In the genomic region with DNA sequence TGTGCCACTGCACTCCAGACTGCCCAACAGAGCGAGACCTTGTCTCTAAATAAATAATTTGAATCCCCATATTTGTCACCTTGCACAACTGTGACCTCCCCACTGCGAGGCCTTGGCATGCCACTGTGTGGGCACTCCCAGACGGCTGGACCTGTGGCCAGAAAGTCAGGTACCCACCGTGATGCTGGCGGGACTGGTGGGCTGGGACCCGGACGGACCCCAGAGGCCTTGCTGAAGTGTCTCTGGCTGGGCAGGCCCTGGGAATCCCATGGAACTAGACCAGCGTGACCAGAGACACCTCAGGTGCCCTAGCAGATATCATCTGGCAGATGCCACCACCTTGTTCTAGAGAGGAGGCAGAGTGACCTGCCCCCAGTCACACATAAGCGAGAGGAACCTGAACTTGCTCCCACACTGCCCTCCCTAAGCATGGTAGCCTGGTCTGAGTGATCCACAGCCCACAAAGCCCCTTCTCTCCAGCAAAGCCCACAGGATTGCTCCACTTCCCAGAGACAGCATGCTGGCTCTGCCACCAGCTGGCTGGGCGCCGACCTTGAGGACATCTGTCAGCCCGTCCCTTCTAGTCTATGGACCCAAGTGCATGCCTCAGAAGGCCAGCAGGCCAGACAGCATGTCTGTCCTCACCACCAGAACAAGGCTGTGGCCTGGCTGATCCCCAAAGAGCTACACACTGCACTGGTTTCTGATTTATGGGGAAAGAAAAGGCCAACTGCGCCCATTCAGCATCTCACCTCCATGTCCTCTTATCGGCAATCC, we compare ENCODE assay signal across 23 cellular contexts. TPM values are rescaled to one million over a fixed set of nuclear protein-coding genes. Genes with fewer than 3 reads are reported as not detected.
DNase-seq lines count a peak whose midpoint lies in the region; FAIRE-seq and TF ChIP-seq lines count a peak whose summit lies in the region.
"Had no signal": no experiment of that assay in that cellular context is flagged by ENCODE, and none has a peak within 500 bp of the region (broad histone marks: within the 10 kb centered on the region; RNA-seq: fewer than 3 reads in every experiment).

No MANE protein-coding gene starts in this region.

- H4K20me1 ChIP-seq in H1 (replicated peaks in 1 of 2; ENCODE audit: control insufficient read depth in 1 of 2, insufficient read depth in 2 of 2, low read length in 2 of 2), result peaks cover 15 to 20% of the 10 kb centered on the region in 2 experiments

- peaks cover 2 to 12% (median 8%) of the 10 kb centered on the region in 4 experiments; a peak in 5 of 7 replicates for H3K4me1 ChIP-seq in H1 (replicated peaks in 1 of 4; ENCODE audit: control insufficient read depth in 3 of 4, insufficient read depth in 4 of 4, low read length in 3 of 4)
- H3K4me1 ChIP-seq in spleen, result peaks cover 9 to 25% (median 15%) of the 10 kb centered on the region in 6 donors

- H3K4me3 ChIP-seq in H1 (ENCODE audit: extremely low read depth in 1 of 4, insufficient read depth in 2 of 4, low read depth in 3 of 4, low read length in 4 of 4) (no peak overlapping the region), spleen (no peak overlapping the region)
- H3K4me3 ChIP-seq: coronary artery, Peyer's patch, tibial artery had no signal

- no peaks in the 10 kb centered on the region for H3K79me1 ChIP-seq in H1 (ENCODE audit: low read depth, low read length)

- POLR2A ChIA-PET in H1 (lab: Charles Lee; ENCODE audit: partially characterized antibody), result no interaction called here

- no peak overlapping the region for H2AK5ac ChIP-seq in H1 (ENCODE audit: low read depth, low read length)

- TF ChIP-seq POLR2A in H1 (IDR thresholded peaks at IDR 0.05; ENCODE audit: control extremely low read depth in 1 of 2, low read depth in 2 of 2, low read length in 2 of 2), result no peak
- no peak for TF ChIP-seq POLR2A in spleen (IDR thresholded peaks at IDR 0.05)

- CTCF ChIA-PET in H1 (lab: Charles Lee; ENCODE audit: partially characterized antibody), result interaction anchor here (1.3 kb wide), 1 partner anchor 29 kb away, joined by 3 read pairs; no protein-coding TSS in a partner anchor

- H4K8ac ChIP-seq in H1 (ENCODE audit: extremely low read depth, insufficient read depth, low read length), result peak overlapping the region; percentile 86

- H2BK15ac ChIP-seq in H1 (ENCODE audit: low read length), result no peak overlapping the region

- TF ChIP-seq CTCF in H1 (IDR thresholded peaks at IDR 0.05; ENCODE audit: control extremely low read depth in 1 of 3, insufficient read depth in 1 of 3, low read depth in 1 of 3, low read length in 3 of 3) (no peak), spleen (IDR thresholded peaks at IDR 0.05 in 8 of 11, conservative IDR thresholded peaks at IDR 0.05 in 3 of 11) (no peak)

- no peak overlapping the region for H2BK20ac ChIP-seq in H1 (ENCODE audit: low read length)

- H3K14ac ChIP-seq in H1 (ENCODE audit: insufficient read length), result no peak overlapping the region

- H2AFZ ChIP-seq in H1 (ENCODE audit: low read length), result no peak overlapping the region

- no peak overlapping the region for H3K9ac ChIP-seq in H1 (replicated peaks in 1 of 4; ENCODE audit: extremely low read depth in 1 of 4, low read depth in 3 of 4, low read length in 3 of 4)

- DNase-seq in NCI-H82 (lab: John Stamatoyannopoulos, UW), result peak; percentile 72
- no peak for DNase-seq in NCI-H82 treated with DMSO at 0.1 percent for 48 hours (lab: John Stamatoyannopoulos, UW; ENCODE audit: unreplicated experiment)
- no peak for DNase-seq in H1 (ENCODE audit: low read depth in 1 of 2, low spot score in 2 of 2)
- peak; percentile 41 for DNase-seq in midbrain (lab: John Stamatoyannopoulos, UW)
- DNase-seq in spleen, result peak; percentile 68
- no peak for DNase-seq in NCI-H1417 treated with DMSO at 0.1 percent for 48 hours (lab: John Stamatoyannopoulos, UW)
- no peak for DNase-seq in DMS53 (lab: John Stamatoyannopoulos, UW)
- no peak for DNase-seq in NCI-H1694 (lab: John Stamatoyannopoulos, UW)
- DNase-seq: 8988T; activated CD4-positive, alpha-beta T cell treated with anti-CD3 and anti-CD28 coated beads, Interleukin-2, amount 50 U/mL, for 1 hour; activated gamma-delta T cell; CD8-positive, alpha-beta memory T cell; DND-41; endodermal cell; NCI-H2029 treated with DMSO at 0.1 percent for 48 hours; Peyer's patch; stimulated activated CD4-positive, alpha-beta T cell treated with anti-CD3 and anti-CD28 coated beads, Interleukin-4, amount 100 ng/mL, for 1 hour; stimulated activated naive CD4-positive, alpha-beta T cell treated with Interleukin-2 at 50 U/mL for 16 hours; tibial artery had no signal

- H3K23me2 ChIP-seq in H1 (ENCODE audit: low read depth, low read length), result no peaks in the 10 kb centered on the region

- peaks cover 0 to 10% (median 0%) of the 10 kb centered on the region in 4 experiments; a peak in 2 of 7 replicates for H3K27me3 ChIP-seq in H1 (replicated peaks in 1 of 4; ENCODE audit: control insufficient read depth in 3 of 4, extremely low read depth in 1 of 4, insufficient read depth in 3 of 4, low read length in 3 of 4)
- no peaks in the 10 kb centered on the region for H3K27me3 ChIP-seq in spleen (replicated peaks in 1 of 7)
- H3K27me3 ChIP-seq: Peyer's patch, tibial artery had no signal

- intact Hi-C loops in spleen (cut with DNase I; ENCODE audit: low total_unique reads), result no loop called here

- WGBS in H1 (ENCODE audit: extremely low coverage in 1 of 2, insufficient coverage in 1 of 2, insufficient read length in 1 of 2, insufficient replicate concordance in 2 of 2, low coverage in 1 of 2, low lambda C conversion rate in 2 of 2, missing lambda C conversion rate in 1 of 2), 2 experiments, result 92% methylated on average over 14 of the region's 14 CpGs; no CpG with 5 or more reads in 1 of the 2 experiments
- 82 to 95% (median 91%) methylated on average over 9 to 14 of the region's 14 CpGs for WGBS in spleen, 5 donors

- TF ChIP-seq EP300 in H1 (IDR thresholded peaks at IDR 0.05; ENCODE audit: borderline replicate concordance in 1 of 2, low read depth in 2 of 2, low read length in 2 of 2), result no peak

- H3K4ac ChIP-seq in H1 (replicated peaks; ENCODE audit: insufficient read length, low read depth, low read length), result no peak overlapping the region

- H3K36me3 ChIP-seq in H1 (ENCODE audit: control insufficient read depth in 2 of 4, insufficient read depth in 4 of 4, low read length in 3 of 4) (0 out of 8 replicates have a peak, but pooled peaks cover 0 to 3% (median 0%) of the 10 kb centered on the region in 4 experiments), spleen (no peaks in the 10 kb centered on the region)
- H3K36me3 ChIP-seq: Peyer's patch, tibial artery had no signal

- no peak overlapping the region for H2BK5ac ChIP-seq in H1 (ENCODE audit: low read depth, low read length)

- no peak overlapping the region for H3K18ac ChIP-seq in H1 (ENCODE audit: extremely low read depth, low read length)

- no peak overlapping the region for H4K5ac ChIP-seq in H1 (ENCODE audit: insufficient read length, low read depth, low read length)

- H3K27ac ChIP-seq in H1 (ENCODE audit: low read depth, low read length) (no peak overlapping the region), spleen (no peak overlapping the region)
- H3K27ac ChIP-seq: coronary artery, Peyer's patch, tibial artery had no signal

- TF ChIP-seq RAD21 in H1 (IDR thresholded peaks at IDR 0.05 in 1 of 2, conservative IDR thresholded peaks at IDR 0.05 in 1 of 2; ENCODE audit: low read depth in 2 of 2, low read length in 2 of 2), result no peak

- H3K9me3 ChIP-seq in H1 (ENCODE audit: insufficient read depth in 2 of 2, low read depth in 1 of 2, low read length in 1 of 2) (no peaks in the 10 kb centered on the region), spleen (no peaks in the 10 kb centered on the region)
- H3K9me3 ChIP-seq: Peyer's patch, tibial artery had no signal

- H2BK12ac ChIP-seq in H1 (ENCODE audit: low read depth, low read length), result no peak overlapping the region

- H3K4me2 ChIP-seq in H1 (ENCODE audit: insufficient read depth in 1 of 2, low read depth in 2 of 2, low read length in 2 of 2), result no peak overlapping the region

- H3K79me2 ChIP-seq in H1 (ENCODE audit: control insufficient read depth in 1 of 2, insufficient read depth in 2 of 2, low read length in 2 of 2), result no peaks in the 10 kb centered on the region; a peak in 1 of 4 replicates

- H2BK120ac ChIP-seq in H1 (replicated peaks; ENCODE audit: low read depth, low read length), result no peak overlapping the region

- H4K91ac ChIP-seq in H1 (replicated peaks; ENCODE audit: insufficient read length, low read length), result no peak overlapping the region

- H3K23ac ChIP-seq in H1 (ENCODE audit: insufficient read length), result no peak overlapping the region

- H3K56ac ChIP-seq in H1 (replicated peaks; ENCODE audit: insufficient read length, low read depth, low read length), result no peak overlapping the region

- FAIRE-seq in H1 (lab: Jason Lieb, UNC), result no peak
- FAIRE-seq: GM12891, GM19239, HTR-8/SVneo had no signal

RNA-seq across cellular contexts. Expression of gene MACROD1, which starts 9.5 kb away (rescaled TPM):
- 19.5 and 19.6 TPM in 2 replicates for total RNA-seq in H1 (2021; fragmentation: NEBNext Ultra II Directional; extraction: Animal tissue kit (Norgen Biotek cat#: 25700))
- polyA plus RNA-seq in H1 (2011; rRNA removed), result 34.1 and 107 TPM in 2 replicates
- 32.4 TPM for polyA plus RNA-seq in H1 (2011; cell fraction: cytosol; rRNA removed)
- 76.9 TPM for polyA plus RNA-seq in H1 (2011; cell fraction: nucleus; rRNA removed)
- polyA plus RNA-seq in H1 (2012, experiment 1 of 2), result 11.6 to 26.0 TPM (median 19.7 TPM) in 4 replicates
- 38.9 TPM for polyA plus RNA-seq in H1 (2012, experiment 2 of 2)
- polyA plus RNA-seq in H1 (2013, experiment 1 of 2), result 15.5 TPM
- polyA plus RNA-seq in H1 (2013, experiment 2 of 2), result 18.0 TPM
- 1.8 and 2.5 TPM in 2 replicates for polyA minus RNA-seq in H1 (2011; rRNA and poly(A)+ RNA removed)
- polyA minus RNA-seq in H1 (2011; cell fraction: cytosol; rRNA and poly(A)+ RNA removed), result 21.4 TPM
- 16.9 TPM for polyA minus RNA-seq in H1 (2011; cell fraction: nucleus; rRNA and poly(A)+ RNA removed)
- total RNA-seq in spleen, result 10 to 100 TPM in 1 of 7 donors, 1 to 10 TPM in 6; 5.1 to 10.6 (median 7.3) TPM
- 10 to 100 TPM in 2 of 3 donors, 1 to 10 TPM in 1; 7.0 to 20.3 (median 17.6) TPM for polyA plus RNA-seq in spleen

RNA-seq across cellular contexts. Expression of gene STIP1, which starts 29.5 kb away (rescaled TPM):
- total RNA-seq in H1 (2021; fragmentation: NEBNext Ultra II Directional; extraction: Animal tissue kit (Norgen Biotek cat#: 25700)), result 316 and 329 TPM in 2 replicates
- polyA plus RNA-seq in H1 (2011; rRNA removed) (140 and 151 TPM in 2 replicates), spleen (10 to 100 TPM; 30.1 to 68.4 (median 38.8) TPM)
- polyA plus RNA-seq in H1 (2011; cell fraction: cytosol; rRNA removed), result 252 TPM
- polyA plus RNA-seq in H1 (2011; cell fraction: nucleus; rRNA removed), result 221 TPM
- 305 to 468 TPM (median 341 TPM) in 4 replicates for polyA plus RNA-seq in H1 (2012, experiment 1 of 2)
- polyA plus RNA-seq in H1 (2012, experiment 2 of 2), result 185 TPM
- 190 TPM for polyA plus RNA-seq in H1 (2013, experiment 1 of 2)
- polyA plus RNA-seq in H1 (2013, experiment 2 of 2), result 182 TPM
- 373 and 434 TPM in 2 replicates for polyA minus RNA-seq in H1 (2011; rRNA and poly(A)+ RNA removed)
- polyA minus RNA-seq in H1 (2011; cell fraction: cytosol; rRNA and poly(A)+ RNA removed), result 164 TPM
- polyA minus RNA-seq in H1 (2011; cell fraction: nucleus; rRNA and poly(A)+ RNA removed), result 201 TPM
- 100 to 1,000 TPM in 2 of 7 donors, 10 to 100 TPM in 5; 61.2 to 111 (median 88.2) TPM for total RNA-seq in spleen

RNA-seq across cellular contexts. Expression of gene FERMT3, which starts 50.1 kb away (rescaled TPM):
- total RNA-seq in H1 (2021; fragmentation: NEBNext Ultra II Directional; extraction: Animal tissue kit (Norgen Biotek cat#: 25700)), result 1.4 and 2.7 TPM in 2 replicates
- polyA plus RNA-seq in H1 (2011; rRNA removed) (3.7 and 5.9 TPM in 2 replicates), spleen (100 to 1,000 TPM; 120 to 210 (median 159) TPM)
- 4.0 TPM for polyA plus RNA-seq in H1 (2011; cell fraction: cytosol; rRNA removed)
- 20.1 TPM for polyA plus RNA-seq in H1 (2011; cell fraction: nucleus; rRNA removed)
- polyA plus RNA-seq in H1 (2012, experiment 1 of 2), result 2.2 to 6.1 TPM (median 3.2 TPM) in 4 replicates
- polyA plus RNA-seq in H1 (2012, experiment 2 of 2), result 3.0 TPM
- polyA plus RNA-seq in H1 (2013, experiment 1 of 2), result 1.1 TPM
- polyA plus RNA-seq in H1 (2013, experiment 2 of 2), result 1.0 TPM
- 0.32 and 2.0 TPM in 2 replicates for polyA minus RNA-seq in H1 (2011; rRNA and poly(A)+ RNA removed)
- polyA minus RNA-seq in H1 (2011; cell fraction: cytosol; rRNA and poly(A)+ RNA removed), result 0.88 TPM
- 5.9 TPM for polyA minus RNA-seq in H1 (2011; cell fraction: nucleus; rRNA and poly(A)+ RNA removed)
- total RNA-seq in spleen, result 100 to 1,000 TPM; 129 to 248 (median 178) TPM

Comparison
In these comparisons a context has a peak if more than half of its experiments do, and no peak if none do; other contexts are left out.
1. DNase-seq: peak in NCI-H82 (single experiment), midbrain (single experiment) and spleen (single experiment); none in NCI-H82 treated with DMSO at 0.1 percent for 48 hours (single experiment), H1 (0 of 2), NCI-H1417 treated with DMSO at 0.1 percent for 48 hours (single experiment), DMS53 (single experiment) and NCI-H1694 (single experiment).
2. RNA of gene FERMT3, which starts 50.1 kb away (total RNA-seq): 129 to 248 TPM in spleen; 1.4 to 2.7 TPM in H1; every median in the first group is over 10 times any median in the second.